In genomic region chr11:31943056-31943780, GRCh38 we compare ENCODE assay signal across 12 cellular contexts.
DNase-seq lines count a peak whose midpoint lies in the region; ATAC-seq and TF ChIP-seq lines count a peak whose summit lies in the region.
"Had no signal": no experiment of that assay in that cellular context is flagged by ENCODE, and none has a peak within 500 bp of the region (broad histone marks: within the 10 kb centered on the region; RNA-seq: fewer than 3 reads in every experiment).

No MANE protein-coding gene starts in this region.

- intact Hi-C loops in OCI-LY7 (cut with micrococcal nuclease; ENCODE audit: unreplicated experiment): no loop called here

- in situ Hi-C loops in KBM-7 (cut with MboI; ENCODE audit: low pct_unique_long_range_greater_than_20kb, low sequenced_read_pairs): no loop called here

- no peak overlapping the region for H3K9ac ChIP-seq in DND-41 (ENCODE audit: low read depth, low read length)

- no peaks in the 10 kb centered on the region for H3K79me2 ChIP-seq in DND-41 (ENCODE audit: insufficient read depth, low read length)
- H3K79me2 ChIP-seq in OCI-LY7 (ENCODE audit: insufficient read depth, low read depth, low read length): no peaks in the 10 kb centered on the region

- BruUV-seq in OCI-LY7 (replicated peaks; lab: Mats Ljungman, UMichigan): no TSS peak

- no peaks in the 10 kb centered on the region for H4K20me1 ChIP-seq in DND-41 (ENCODE audit: insufficient read depth, low read length)
- no peaks in the 10 kb centered on the region for H4K20me1 ChIP-seq in OCI-LY7 (ENCODE audit: insufficient read depth, low read length)

- DNase-seq in DND-41 (no peak), OCI-LY7 (ENCODE audit: low spot score) (no peak), hippocampal formation (lab: John Stamatoyannopoulos, UW) (no peak), KBM-7 (no peak)
- DNase-seq in effector CD8-positive, alpha-beta T cell (lab: John Stamatoyannopoulos, UW): no peak
- DNase-seq: activated CD4-positive, alpha-beta T cell treated with anti-CD3 and anti-CD28 coated beads for 4 hours; anterior cingulate cortex; left lung had no signal

- no peak overlapping the region for H2AFZ ChIP-seq in DND-41 (ENCODE audit: low read depth, low read length)
- no peak overlapping the region for H2AFZ ChIP-seq in OCI-LY7 (ENCODE audit: low read length)

- no peaks in the 10 kb centered on the region for H3K9me2 ChIP-seq in OCI-LY7 (ENCODE audit: insufficient read depth, low read length)

- H3K9me3 ChIP-seq in DND-41 (ENCODE audit: insufficient read depth, low read length, severe bottlenecking): no peaks in the 10 kb centered on the region
- no peaks in the 10 kb centered on the region for H3K9me3 ChIP-seq in OCI-LY7 (ENCODE audit: low read length)
- H3K9me3 ChIP-seq: left lung, right atrium auricular region had no signal

- H3K36me3 ChIP-seq in DND-41 (ENCODE audit: insufficient read depth, low read length): no peaks in the 10 kb centered on the region
- no peaks in the 10 kb centered on the region for H3K36me3 ChIP-seq in OCI-LY7 (ENCODE audit: insufficient read depth, low read length)
- H3K36me3 ChIP-seq: left lung, right atrium auricular region had no signal

- H3K4me3 ChIP-seq in DND-41 (ENCODE audit: low read depth in 1 of 2, low read length in 2 of 2) (no peak overlapping the region), OCI-LY7 (ENCODE audit: low read depth, low read length, poor library complexity, severe bottlenecking) (no peak overlapping the region)
- H3K4me3 ChIP-seq: left lung, right atrium auricular region had no signal

- TF ChIP-seq CTCF in DND-41 (IDR thresholded peaks at IDR 0.05; ENCODE audit: borderline replicate concordance, extremely low read depth, low read length, poor library complexity, severe bottlenecking) (no peak), OCI-LY7 (conservative IDR thresholded peaks at IDR 0.05; ENCODE audit: low read length) (no peak)

- H3K27ac ChIP-seq in DND-41 (ENCODE audit: low read length) (no peak overlapping the region), OCI-LY7 (ENCODE audit: low read depth, low read length, poor library complexity, severe bottlenecking) (no peak overlapping the region)
- H3K27ac ChIP-seq: left lung, right atrium auricular region had no signal

- CTCF ChIA-PET in OCI-LY7 (lab: Charles Lee; ENCODE audit: unreplicated experiment): no interaction called here

- peaks cover 5% of the 10 kb centered on the region for H3K27me3 ChIP-seq in DND-41 (ENCODE audit: insufficient read depth, low read length, poor library complexity)
- H3K27me3 ChIP-seq: right atrium auricular region had no signal

- H3K4me2 ChIP-seq in DND-41 (ENCODE audit: insufficient read depth, low read length): no peak overlapping the region
- no peak overlapping the region for H3K4me2 ChIP-seq in OCI-LY7 (ENCODE audit: low read length)

- ATAC-seq in DND-41 (ENCODE audit: insufficient read depth, low read depth): peak; percentile 68
- peak; percentile 98 for ATAC-seq in GM18909 (IDR thresholded peaks at IDR 0.05; ENCODE audit: poor library complexity, unreplicated experiment)
- ATAC-seq in HG02610 (IDR thresholded peaks at IDR 0.05; ENCODE audit: unreplicated experiment): peak; percentile 99
- ATAC-seq in HG03520 (IDR thresholded peaks at IDR 0.05; ENCODE audit: unreplicated experiment): peak; percentile 93
- ATAC-seq: left lung had no signal

- POLR2A ChIA-PET in OCI-LY7 (lab: Charles Lee): interaction anchor here (0.6 to 0.7 kb wide), 2 partner anchors 32 to 710 kb away, joined by 3 read pairs; no protein-coding TSS in a partner anchor

- H3K4me1 ChIP-seq in DND-41 (ENCODE audit: insufficient read depth, low read length) (no peaks in the 10 kb centered on the region), OCI-LY7 (ENCODE audit: insufficient read depth, low read length, poor library complexity, severe bottlenecking) (no peaks in the 10 kb centered on the region)
- H3K4me1 ChIP-seq: left lung, right atrium auricular region had no signal
